Comparison of ENCODE assay signal across 22 cellular contexts in the genomic region with DNA sequence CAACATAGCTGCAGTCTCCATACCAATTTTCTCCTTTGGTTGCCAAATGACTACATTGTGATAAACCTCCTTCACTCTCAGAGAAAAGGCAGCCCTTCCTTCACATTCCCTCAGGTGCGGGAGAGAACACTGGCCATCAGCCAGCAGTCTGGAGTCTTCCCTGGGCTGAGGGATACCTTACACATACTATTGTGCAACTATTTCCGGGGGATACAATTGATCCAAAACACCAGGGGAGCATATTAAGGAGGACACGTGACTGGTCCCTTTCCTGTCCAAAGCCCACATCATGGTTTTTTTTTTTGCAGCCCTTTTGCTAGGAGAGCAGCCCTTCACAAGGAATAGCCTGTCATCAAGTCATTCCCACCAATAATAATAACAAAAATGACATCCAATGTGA.
"Had no signal": no experiment of that assay in that cellular context is flagged by ENCODE, and none has a peak within 500 bp of the region (broad histone marks: within the 10 kb centered on the region; RNA-seq: fewer than 3 reads in every experiment).

No MANE protein-coding gene starts in this region.

- H3K9me3 ChIP-seq: left ventricle myocardium inferior, lower lobe of right lung, prostate gland, spleen, thoracic aorta, tibial nerve, upper lobe of left lung had no signal

- H3K4me1 Mint-ChIP-seq: immature natural killer cell; naive thymus-derived CD8-positive, alpha-beta T cell; nephron progenitor cell; stimulated activated naive B cell treated with anti-CD40 and anti-IgM and Interleukin-4, amounts not matched to agents 10 μg/mL and 1 μg/mL and 100 μg/mL, for 72 hours had no signal

- H3K27ac ChIP-seq: left ventricle myocardium inferior, lower lobe of right lung, prostate gland, skin epidermis, spleen, thoracic aorta, tibial nerve, upper lobe of left lung had no signal

- H3K4me1 ChIP-seq: left ventricle myocardium inferior, lower lobe of right lung, prostate gland, spleen, tibial nerve, upper lobe of left lung had no signal

- ATAC-seq: effector memory CD8-positive, alpha-beta T cell; left colon; lower lobe of right lung; naive thymus-derived CD8-positive, alpha-beta T cell; right cardiac atrium; stimulated activated naive B cell treated with anti-CD40 and anti-IgM and Interleukin-4, amounts not matched to agents 10 μg/mL and 1 μg/mL and 100 μg/mL, for 72 hours had no signal

- H3K36me3 Mint-ChIP-seq: naive thymus-derived CD8-positive, alpha-beta T cell; stimulated activated naive B cell treated with anti-CD40 and anti-IgM and Interleukin-4, amounts not matched to agents 10 μg/mL and 1 μg/mL and 100 μg/mL, for 72 hours had no signal

- H3K27me3 Mint-ChIP-seq: effector memory CD8-positive, alpha-beta T cell; stimulated activated naive B cell treated with anti-CD40 and anti-IgM and Interleukin-4, amounts not matched to agents 10 μg/mL and 1 μg/mL and 100 μg/mL, for 72 hours; stimulated activated naive CD8-positive, alpha-beta T cell treated with anti-CD3 and anti-CD28 coated beads, Interleukin-15, Interleukin-2, amounts not matched to agents 100 ng/mL and 50 ng/mL, for 24 hours had no signal

- H3K27me3 ChIP-seq: spleen, tibial nerve, upper lobe of left lung had no signal

- DNase-seq: cortex of kidney; effector memory CD8-positive, alpha-beta T cell; hypothalamus; immature natural killer cell; islet precursor cell; kidney glomerular epithelial cell; left colon; left ventricle myocardium inferior; lower lobe of right lung; naive thymus-derived CD8-positive, alpha-beta T cell; nephron progenitor cell; nucleus accumbens; right cardiac atrium; spleen; stimulated activated CD4-positive, alpha-beta T cell treated with anti-CD3 and anti-CD28 coated beads, Interleukin-4, amount 100 ng/mL, for 4 hours; stimulated activated naive B cell treated with anti-CD40 and anti-IgM and Interleukin-4, amounts not matched to agents 10 μg/mL and 1 μg/mL and 100 μg/mL, for 72 hours; upper lobe of left lung had no signal

- H3K4me3 ChIP-seq: left ventricle myocardium inferior, lower lobe of right lung, prostate gland, skin epidermis, spleen, thoracic aorta, tibial nerve, upper lobe of left lung had no signal

- H3K27ac Mint-ChIP-seq: effector memory CD8-positive, alpha-beta T cell; immature natural killer cell; naive thymus-derived CD8-positive, alpha-beta T cell; nephron progenitor cell; stimulated activated naive B cell treated with anti-CD40 and anti-IgM and Interleukin-4, amounts not matched to agents 10 μg/mL and 1 μg/mL and 100 μg/mL, for 72 hours; stimulated activated naive CD8-positive, alpha-beta T cell treated with anti-CD3 and anti-CD28 coated beads, Interleukin-15, Interleukin-2, amounts not matched to agents 100 ng/mL and 50 ng/mL, for 24 hours had no signal

- H3K36me3 ChIP-seq: left ventricle myocardium inferior, lower lobe of right lung, prostate gland, spleen, thoracic aorta, tibial nerve, upper lobe of left lung had no signal

- H3K4me3 Mint-ChIP-seq: effector memory CD8-positive, alpha-beta T cell; immature natural killer cell; naive thymus-derived CD8-positive, alpha-beta T cell; nephron progenitor cell; stimulated activated naive B cell treated with anti-CD40 and anti-IgM and Interleukin-4, amounts not matched to agents 10 μg/mL and 1 μg/mL and 100 μg/mL, for 72 hours; stimulated activated naive CD8-positive, alpha-beta T cell treated with anti-CD3 and anti-CD28 coated beads, Interleukin-15, Interleukin-2, amounts not matched to agents 100 ng/mL and 50 ng/mL, for 24 hours had no signal

- H3K9me3 Mint-ChIP-seq: naive thymus-derived CD8-positive, alpha-beta T cell; nephron progenitor cell; stimulated activated naive B cell treated with anti-CD40 and anti-IgM and Interleukin-4, amounts not matched to agents 10 μg/mL and 1 μg/mL and 100 μg/mL, for 72 hours; stimulated activated naive CD8-positive, alpha-beta T cell treated with anti-CD3 and anti-CD28 coated beads, Interleukin-15, Interleukin-2, amounts not matched to agents 100 ng/mL and 50 ng/mL, for 24 hours had no signal
